1 cellular context compared by ENCODE assay signal in genomic region chr9:1049641-1050040, GRCh38.
TF ChIP-seq lines count a peak whose summit lies in the region.

No MANE protein-coding gene starts in this region.

TF ChIP-seq in WTC11, 78 proteins besides CTCF, POLR2A, EP300 and RAD21 (continued from another document):
- no peak for TF ChIP-seq ZNF532 (CRISPR knock-in tag; IDR thresholded peaks at IDR 0.05; ENCODE audit: borderline replicate concordance)
- no peak for TF ChIP-seq TEAD4 (CRISPR knock-in tag; IDR thresholded peaks at IDR 0.05)
- TF ChIP-seq TEAD1 (CRISPR knock-in tag; IDR thresholded peaks at IDR 0.05), result no peak
- TF ChIP-seq CBFB (CRISPR knock-in tag; IDR thresholded peaks at IDR 0.05; ENCODE audit: low read depth), result no peak
- no peak for TF ChIP-seq NFYB (CRISPR knock-in tag; conservative IDR thresholded peaks at IDR 0.05; ENCODE audit: low read depth)
- no peak for TF ChIP-seq PRRX2 (CRISPR knock-in tag; IDR thresholded peaks at IDR 0.05)
- no peak for TF ChIP-seq ERG (CRISPR knock-in tag; IDR thresholded peaks at IDR 0.05)
